In the genomic region with DNA sequence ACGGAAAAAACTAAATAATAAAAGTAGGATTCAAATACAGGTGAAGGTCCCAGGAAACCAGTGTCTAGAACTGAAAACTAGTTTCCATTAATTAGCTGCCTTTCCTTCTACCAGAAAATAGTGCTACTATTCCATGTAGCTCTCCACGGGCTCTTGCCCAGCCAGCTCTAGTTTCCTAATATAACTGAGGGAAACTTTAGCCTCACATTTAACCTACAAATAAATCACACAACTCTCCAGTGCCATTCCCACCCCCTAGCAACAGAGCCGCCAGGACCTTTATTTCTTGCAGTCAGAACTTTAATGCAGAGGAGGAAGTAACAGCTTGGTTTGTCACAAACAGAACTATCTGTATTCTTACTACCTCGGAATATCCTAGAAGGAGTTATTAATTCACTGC, we compare ENCODE assay signal across 11 cellular contexts.
"Had no signal": no experiment of that assay in that cellular context is flagged by ENCODE, and none has a peak within 500 bp of the region (broad histone marks: within the 10 kb centered on the region; RNA-seq: fewer than 3 reads in every experiment).

No MANE protein-coding gene starts in this region.

- H3K9me3 ChIP-seq: sigmoid colon had no signal

- ATAC-seq: activated CD8-positive, alpha-beta T cell treated with anti-CD3 and anti-CD28 coated beads for 36 hours; activated T-cell treated with anti-CD3 and anti-CD28 coated beads, Interleukin-2, amount 50 U/mL, for 72 hours; esophagus mucosa; stimulated activated naive CD8-positive, alpha-beta T cell treated with anti-CD3 and anti-CD28 coated beads, Interleukin-15, amount 100 ng/mL, for 72 hours; T-helper 17 cell had no signal

- H3K4me3 Mint-ChIP-seq: activated CD8-positive, alpha-beta T cell treated with anti-CD3 and anti-CD28 coated beads for 36 hours; activated T-cell treated with anti-CD3 and anti-CD28 coated beads, Interleukin-2, amount 50 U/mL, for 72 hours; stimulated activated naive CD8-positive, alpha-beta T cell treated with anti-CD3 and anti-CD28 coated beads, Interleukin-15, amount 100 ng/mL, for 72 hours; T-helper 17 cell had no signal

- DNase-seq: activated CD4-positive, alpha-beta T cell treated with anti-CD3 and anti-CD28 coated beads for 48 hours; activated CD8-positive, alpha-beta T cell treated with anti-CD3 and anti-CD28 coated beads for 36 hours; activated gamma-delta T cell treated with Interleukin-2 at 50 U/mL for 16 hours; activated T-cell treated with anti-CD3 and anti-CD28 coated beads, Interleukin-2, amount 50 U/mL, for 72 hours; dorsolateral prefrontal cortex; hippocampal formation; sigmoid colon; stimulated activated CD4-positive, alpha-beta T cell treated with anti-CD3 and anti-CD28 coated beads, Interleukin-1b, Interleukin-23, amount 100 ng/mL, for 48 hours; stimulated activated naive CD8-positive, alpha-beta T cell treated with anti-CD3 and anti-CD28 coated beads, Interleukin-15, amount 100 ng/mL, for 72 hours; T-helper 17 cell had no signal

- H3K4me3 ChIP-seq: dorsolateral prefrontal cortex, sigmoid colon had no signal

- H3K27ac Mint-ChIP-seq: activated CD8-positive, alpha-beta T cell treated with anti-CD3 and anti-CD28 coated beads for 36 hours; stimulated activated naive CD8-positive, alpha-beta T cell treated with anti-CD3 and anti-CD28 coated beads, Interleukin-15, amount 100 ng/mL, for 72 hours; T-helper 17 cell had no signal

- H3K27ac ChIP-seq: dorsolateral prefrontal cortex, sigmoid colon had no signal

- H3K27me3 Mint-ChIP-seq: activated CD8-positive, alpha-beta T cell treated with anti-CD3 and anti-CD28 coated beads for 36 hours; stimulated activated naive CD8-positive, alpha-beta T cell treated with anti-CD3 and anti-CD28 coated beads, Interleukin-15, amount 100 ng/mL, for 72 hours; T-helper 17 cell had no signal

- H3K27me3 ChIP-seq: dorsolateral prefrontal cortex, sigmoid colon had no signal

- H3K9me3 Mint-ChIP-seq: activated CD8-positive, alpha-beta T cell treated with anti-CD3 and anti-CD28 coated beads for 36 hours; activated T-cell treated with anti-CD3 and anti-CD28 coated beads, Interleukin-2, amount 50 U/mL, for 72 hours; stimulated activated naive CD8-positive, alpha-beta T cell treated with anti-CD3 and anti-CD28 coated beads, Interleukin-15, amount 100 ng/mL, for 72 hours had no signal

- H3K4me1 ChIP-seq: sigmoid colon had no signal
